ENCODE assay signal across 1 cellular context in the genomic region with DNA sequence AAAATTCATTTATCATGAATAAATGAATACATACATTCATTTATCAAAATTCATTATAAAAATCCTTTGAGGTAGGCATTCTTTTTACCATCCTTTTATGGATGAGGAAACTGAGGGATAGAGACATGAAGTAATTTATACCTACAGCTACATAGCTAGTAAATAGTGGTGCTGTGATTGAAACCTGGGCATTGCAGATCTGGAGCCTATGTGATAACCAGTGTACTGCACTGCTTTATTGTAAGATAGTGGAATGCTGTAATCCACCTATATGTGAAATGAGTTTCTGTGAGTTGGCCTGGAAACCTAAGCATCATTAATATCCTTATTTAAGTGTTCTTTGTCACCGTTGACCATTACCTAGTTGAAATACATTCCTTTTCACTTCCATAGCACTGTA.
TF ChIP-seq lines count a peak whose summit lies in the region.

No MANE protein-coding gene starts in this region.

TF ChIP-seq in GM12878, 131 proteins besides CTCF, POLR2A, EP300 and RAD21:
- TF ChIP-seq SMAD5 (IDR thresholded peaks at IDR 0.05; ENCODE audit: low read depth) (no peak), GATAD2B (conservative IDR thresholded peaks at IDR 0.05; ENCODE audit: low read depth) (no peak), JUNB (IDR thresholded peaks at IDR 0.05) (no peak), JUND (IDR thresholded peaks at IDR 0.05; ENCODE audit: low read depth, low read length) (no peak), ZBED1 (IDR thresholded peaks at IDR 0.05; ENCODE audit: borderline replicate concordance) (no peak), TCF3 (IDR thresholded peaks at IDR 0.05; ENCODE audit: borderline replicate concordance, insufficient read depth, low read depth, low read length) (no peak), NR2C1 (IDR thresholded peaks at IDR 0.05) (no peak)
